ENCODE assay signal across 21 cellular contexts in genomic region chr14:92263681-92264080, GRCh38. TPM values are rescaled to one million over a fixed set of nuclear protein-coding genes. Genes with fewer than 3 reads are reported as not detected.
A peak's percentile ranks its signal among the peaks of the same experiment; 100 is the strongest.
DNase-seq lines count a peak whose midpoint lies in the region; ATAC-seq and TF ChIP-seq lines count a peak whose summit lies in the region.
"Had no signal": no experiment of that assay in that cellular context is flagged by ENCODE, and none has a peak within 500 bp of the region (broad histone marks: within the 10 kb centered on the region; RNA-seq: fewer than 3 reads in every experiment).

No MANE protein-coding gene starts in this region.

- no peaks in the 10 kb centered on the region for H3K9me3 ChIP-seq in OCI-LY3 (ENCODE audit: insufficient read depth, low read length)
- H3K9me3 ChIP-seq: gastrocnemius medialis, transverse colon had no signal

- TF ChIP-seq CTCF in OCI-LY3 (IDR thresholded peaks at IDR 0.05; ENCODE audit: low read depth, low read length) (no peak), foreskin keratinocyte (conservative IDR thresholded peaks at IDR 0.05) (no peak)

- no peaks in the 10 kb centered on the region for H3K36me3 ChIP-seq in OCI-LY3 (replicated peaks; ENCODE audit: low read depth, low read length)
- H3K36me3 ChIP-seq: gastrocnemius medialis, transverse colon had no signal

- H3K27me3 ChIP-seq in OCI-LY3 (ENCODE audit: low read depth, low read length) (no peaks in the 10 kb centered on the region), foreskin keratinocyte (peaks cover 3% of the 10 kb centered on the region)
- H3K27me3 ChIP-seq: gastrocnemius medialis, transverse colon had no signal

- H3K27ac ChIP-seq in OCI-LY3 (ENCODE audit: low read length) (no peak overlapping the region), foreskin keratinocyte (no peak overlapping the region)
- H3K27ac ChIP-seq: gastrocnemius medialis, SK-N-MC, transverse colon had no signal

- no peaks in the 10 kb centered on the region for H4K20me1 ChIP-seq in OCI-LY3 (ENCODE audit: insufficient read depth, low read length)

- DNase-seq in M059J (ENCODE audit: low read depth) (peak; percentile 9), foreskin keratinocyte (no peak), renal cortical epithelial cell (ENCODE audit: low read depth) (peak; percentile 1), HCEC 1CT (no peak), NCI-H1105 (lab: John Stamatoyannopoulos, UW) (no peak)
- no peak for DNase-seq in stimulated activated CD4-positive, alpha-beta T cell treated with anti-CD3 and anti-CD28 coated beads, Interleukin-2, amount 100 ng/mL, for 48 hours
- DNase-seq: activated CD8-positive, alpha-beta T cell treated with anti-CD3 and anti-CD28 coated beads, Interleukin-2, amount 10 ng/mL, durations not matched to agents 7 days and 5 days; activated naive CD4-positive, alpha-beta T cell treated with anti-CD3 and anti-CD28 coated beads, Interleukin-2, amount 10 ng/mL, durations not matched to agents 7 days and 5 days; activated T-cell treated with anti-CD3 and anti-CD28 coated beads, Interleukin-2, amount 50 U/mL, for 24 hours; erythroblast; gastrocnemius medialis; NCI-H1417 treated with DMSO at 0.1 percent for 48 hours; NCI-H2171; NCI-H69; transverse colon had no signal

- peak; percentile 16 for ATAC-seq in foreskin keratinocyte
- ATAC-seq: activated CD8-positive, alpha-beta T cell treated with anti-CD3 and anti-CD28 coated beads, Interleukin-2, amount 10 ng/mL, durations not matched to agents 7 days and 5 days; gastrocnemius medialis; HCT116 had no signal

- peaks cover 44% of the 10 kb centered on the region for H3K4me1 ChIP-seq in OCI-LY3 (ENCODE audit: low read length)
- no peaks in the 10 kb centered on the region for H3K4me1 ChIP-seq in foreskin keratinocyte
- H3K4me1 ChIP-seq: gastrocnemius medialis, transverse colon had no signal

- no peaks in the 10 kb centered on the region for H3K79me2 ChIP-seq in OCI-LY3 (ENCODE audit: low read length)

- no peak overlapping the region for H3K4me3 ChIP-seq in OCI-LY3 (ENCODE audit: low read length)
- H3K4me3 ChIP-seq: gastrocnemius medialis, SK-N-MC, skin epidermis, transverse colon had no signal

- peak overlapping the region; percentile 23 for H3K4me2 ChIP-seq in OCI-LY3 (ENCODE audit: low read length)

- H3K9ac ChIP-seq in OCI-LY3 (ENCODE audit: low read length) = peak overlapping the region; percentile 11; the same call in 1 of the 2 replicates

- peak overlapping the region; percentile 81 for H2AFZ ChIP-seq in OCI-LY3 (ENCODE audit: low read depth, low read length)

RNA-seq across cellular contexts. Expression of gene SLC24A4, which starts 59.3 kb away (rescaled TPM):
- total RNA-seq in M059J (2014; rRNA removed; shearing (Covaris generic)) = 0.02 TPM in 1 of 2 replicates, not detected in the other
- total RNA-seq in foreskin keratinocyte (0.03 and 0.04 TPM in 2 replicates), renal cortical epithelial cell (not detected in 2 replicates)
- 0.02 and 0.06 TPM in 2 replicates for polyA plus RNA-seq in foreskin keratinocyte
- total RNA-seq: progenitor cell of endocrine pancreas; T-helper 2 cell treated with Interferon-gamma antibody and Interleukin-4, amounts not matched to agents 100 ng/mL and 5 ng/mL, for 36 hours had no signal

Comparison
In these comparisons a context has a peak if more than half of its experiments do, and no peak if none do; other contexts are left out.
1. DNase-seq: peak in M059J (single experiment) and renal cortical epithelial cell (single experiment); none in foreskin keratinocyte (0 of 2), HCEC 1CT (single experiment), NCI-H1105 (single experiment) and stimulated activated CD4-positive, alpha-beta T cell treated with anti-CD3 and anti-CD28 coated beads, Interleukin-2, amount 100 ng/mL, for 48 hours (0 of 2).